ENCODE assay signal across 9 cellular contexts in the genomic region with DNA sequence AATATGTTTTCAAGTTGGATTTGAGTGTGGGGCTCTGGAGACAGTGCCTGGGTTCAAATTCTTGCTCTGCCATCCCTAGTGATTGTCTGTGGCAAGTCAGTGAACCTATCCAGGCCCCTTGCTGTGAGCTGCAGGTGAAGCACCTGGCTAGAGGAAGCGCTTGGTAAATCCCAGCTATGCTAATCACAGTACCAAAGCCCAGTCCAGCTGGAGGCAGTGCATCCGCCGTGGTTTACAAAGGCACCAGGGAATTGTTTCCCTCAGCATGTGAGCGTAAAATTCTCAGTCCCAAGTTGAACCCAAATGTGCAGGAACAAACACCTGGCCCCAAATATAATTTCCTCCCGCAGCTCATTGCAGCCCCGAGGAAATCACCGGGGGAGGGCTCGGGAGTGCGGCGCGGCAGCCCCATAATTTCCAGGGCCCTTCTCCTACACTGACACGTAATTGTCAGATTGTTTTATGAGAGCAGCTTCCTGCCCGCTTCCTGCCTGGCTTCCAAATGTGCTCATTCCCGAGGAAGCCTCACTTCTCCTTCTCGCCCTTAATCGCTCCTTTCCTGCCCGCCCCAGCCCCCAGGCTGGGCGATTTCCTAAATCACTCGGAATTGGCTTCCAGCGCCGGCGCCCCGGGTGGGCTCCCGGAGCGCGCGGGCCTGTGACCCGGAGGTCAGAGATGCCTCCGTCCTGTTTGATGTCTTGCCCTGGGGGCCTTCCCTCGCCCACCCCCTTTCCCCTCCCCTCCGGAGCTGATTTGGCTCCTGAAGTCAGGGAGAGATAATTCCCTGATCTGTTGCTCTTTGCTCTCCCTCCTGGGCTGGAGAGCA.
DNase-seq lines count a peak whose midpoint lies in the region; ATAC-seq and TF ChIP-seq lines count a peak whose summit lies in the region.
"Had no signal": no experiment of that assay in that cellular context is flagged by ENCODE, and none has a peak within 500 bp of the region (broad histone marks: within the 10 kb centered on the region; RNA-seq: fewer than 3 reads in every experiment).

No MANE protein-coding gene starts in this region.

- peak overlapping the region; percentile 34 for H3K4me3 ChIP-seq in foreskin fibroblast (ENCODE audit: low read depth in 1 of 2, low read length in 2 of 2)

- H3K4me1 Mint-ChIP-seq in osteocyte (ENCODE audit: unreplicated experiment), result peaks cover 14% of the 10 kb centered on the region

- peak; percentile 77 for DNase-seq in ELR (ENCODE audit: low read depth)
- peak; percentile 96 for DNase-seq in NCI-H69 (lab: John Stamatoyannopoulos, UW)
- peak in 1 of 2 donors; percentile 64 for DNase-seq in foreskin fibroblast
- no peak for DNase-seq in osteocyte (ENCODE audit: extremely low spot score, unreplicated experiment)
- DNase-seq in activated CD4-positive, alpha-beta T cell treated with anti-CD3 and anti-CD28 coated beads, Interleukin-2, amount 50 U/mL, for 48 hours, result no peak
- DNase-seq: activated CD4-positive, alpha-beta T cell treated with anti-CD3 and anti-CD28 coated beads, Interleukin-2, amount 10 ng/mL, durations not matched to agents 24 days and 14 days had no signal

- peak overlapping the region; percentile 66 for H3K4me3 Mint-ChIP-seq in osteocyte (ENCODE audit: unreplicated experiment)
- H3K4me3 Mint-ChIP-seq: activated CD4-positive, alpha-beta T cell treated with anti-CD3 and anti-CD28 coated beads, Interleukin-2, amount 10 ng/mL, durations not matched to agents 24 days and 14 days had no signal

- no peaks in the 10 kb centered on the region for H3K36me3 Mint-ChIP-seq in osteocyte (ENCODE audit: unreplicated experiment)

- H3K27me3 Mint-ChIP-seq in osteocyte (ENCODE audit: unreplicated experiment), result peaks cover 8% of the 10 kb centered on the region

- ATAC-seq in HG02970 (IDR thresholded peaks at IDR 0.05; ENCODE audit: low FRiP score, unreplicated experiment) (no peak), HG03025 (IDR thresholded peaks at IDR 0.05; ENCODE audit: low FRiP score, unreplicated experiment) (no peak), HG03571 (IDR thresholded peaks at IDR 0.05; ENCODE audit: unreplicated experiment) (no peak)

- H3K27ac Mint-ChIP-seq in osteocyte (ENCODE audit: unreplicated experiment), result no peak overlapping the region
- H3K27ac Mint-ChIP-seq: activated CD4-positive, alpha-beta T cell treated with anti-CD3 and anti-CD28 coated beads, Interleukin-2, amount 10 ng/mL, durations not matched to agents 24 days and 14 days had no signal

- no peaks in the 10 kb centered on the region for H3K9me3 Mint-ChIP-seq in osteocyte (ENCODE audit: unreplicated experiment)
- H3K9me3 Mint-ChIP-seq: activated CD4-positive, alpha-beta T cell treated with anti-CD3 and anti-CD28 coated beads, Interleukin-2, amount 10 ng/mL, durations not matched to agents 24 days and 14 days had no signal

- TF ChIP-seq CTCF in foreskin fibroblast (IDR thresholded peaks at IDR 0.05; ENCODE audit: low read depth, low read length) (no peak), osteocyte (IDR thresholded peaks at IDR 0.05) (no peak)

Comparison
In these comparisons a context has a peak if more than half of its experiments do, and no peak if none do; other contexts are left out.
1. DNase-seq: peak in ELR (single experiment) and NCI-H69 (single experiment); none in osteocyte (single experiment) and activated CD4-positive, alpha-beta T cell treated with anti-CD3 and anti-CD28 coated beads, Interleukin-2, amount 50 U/mL, for 48 hours (0 of 2).